ENCODE assay signal across 23 cellular contexts in genomic region chr2:71254776-71255175, GRCh38.
"Had no signal": no experiment of that assay in that cellular context is flagged by ENCODE, and none has a peak within 500 bp of the region (broad histone marks: within the 10 kb centered on the region; RNA-seq: fewer than 3 reads in every experiment).

No MANE protein-coding gene starts in this region.

- H3K4me3 ChIP-seq: MG63 had no signal

- DNase-seq: IMR-90, Karpas-422, KG1, MG63, NCI-H1092 treated with DMSO at 0.1 percent for 48 hours, NCI-H1436, NCI-H187, NCI-H2029, NCI-H2081 treated with DMSO at 0.1 percent for 48 hours, NCI-H2171, NCI-H226, NCI-H446, NCI-H510A, NCI-H524 treated with DMSO at 0.1 percent for 48 hours, NCI-H69, NCI-H774, SHP77, T-helper 1 cell had no signal

- ATAC-seq: SK-N-SH treated with all-trans-retinoic acid at 6 μM for 48 hours had no signal

- H3K36me3 ChIP-seq: MG63 had no signal

- H3K9me3 ChIP-seq: MG63 had no signal

- FAIRE-seq: HTR-8/SVneo, RCC 7860 had no signal

- H3K27ac ChIP-seq: HL-60, RWPE1 had no signal
